In the genomic region with DNA sequence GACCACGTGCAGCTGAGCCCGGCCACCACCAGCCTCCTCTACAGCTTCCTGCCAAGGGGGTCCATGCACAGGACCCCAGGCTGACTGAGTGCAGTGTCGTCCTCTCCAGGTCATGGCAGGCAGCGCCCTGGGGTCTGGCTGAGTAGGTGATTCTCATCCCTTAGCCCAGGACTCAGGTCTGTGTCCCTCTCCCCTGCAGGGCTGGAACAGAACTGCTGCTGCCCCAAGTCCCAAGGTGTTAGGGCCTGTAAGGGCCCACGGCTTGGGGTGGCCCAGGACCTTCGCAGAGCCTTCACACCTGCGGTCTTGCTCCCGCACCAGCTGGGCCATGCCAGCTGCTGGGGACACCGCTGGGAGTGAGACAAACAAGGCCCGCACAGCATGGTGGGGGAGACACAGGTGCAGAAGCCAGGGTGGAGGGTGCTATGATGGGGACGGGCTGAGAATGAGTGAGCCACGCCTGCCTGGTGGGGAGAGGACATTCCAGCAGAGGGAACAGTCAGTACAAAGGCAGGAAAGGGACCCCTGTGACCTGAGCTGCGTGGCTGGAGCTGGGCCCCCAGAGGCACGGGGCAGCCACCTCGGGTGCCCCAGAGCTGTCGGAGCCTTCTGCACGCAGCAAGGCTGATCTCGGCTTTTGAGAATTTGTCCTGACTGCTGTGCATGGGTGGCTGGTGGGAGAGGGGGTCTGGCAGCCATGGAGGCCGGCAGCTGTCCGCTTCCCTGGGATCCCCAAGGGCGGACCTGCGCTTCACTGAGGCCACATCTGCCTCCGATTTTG, we compare ENCODE assay signal across 10 cellular contexts. TPM values are rescaled to one million over a fixed set of nuclear protein-coding genes. Genes with fewer than 3 reads are reported as not detected.
DNase-seq lines count a peak whose midpoint lies in the region; ATAC-seq and TF ChIP-seq lines count a peak whose summit lies in the region.
"Had no signal": no experiment of that assay in that cellular context is flagged by ENCODE, and none has a peak within 500 bp of the region (broad histone marks: within the 10 kb centered on the region; RNA-seq: fewer than 3 reads in every experiment).

No MANE protein-coding gene starts in this region.

- peaks cover 2% of the 10 kb centered on the region for H3K4me1 Mint-ChIP-seq in glutamatergic neuron (ENCODE audit: low read depth, unreplicated experiment)

- peaks cover 6% of the 10 kb centered on the region for H3K9me3 Mint-ChIP-seq in glutamatergic neuron (ENCODE audit: unreplicated experiment)

- H3K4me3 ChIP-seq in gastrocnemius medialis, result peak overlapping the region in 2 of 4 donors; percentile 10

- peaks cover 92 to 96% of the 10 kb centered on the region in 2 donors for H3K4me1 ChIP-seq in gastrocnemius medialis

- peaks cover 0 to 24% of the 10 kb centered on the region in 2 donors for H3K36me3 ChIP-seq in gastrocnemius medialis

- H3K4me3 Mint-ChIP-seq in glutamatergic neuron (ENCODE audit: unreplicated experiment), result no peak overlapping the region

- H3K27me3 Mint-ChIP-seq in glutamatergic neuron (ENCODE audit: unreplicated experiment), result peaks cover 7% of the 10 kb centered on the region

- ATAC-seq in gastrocnemius medialis (peak in 1 of 2 donors; percentile 15), HG03521 (IDR thresholded peaks at IDR 0.05; ENCODE audit: unreplicated experiment) (no peak), GM19328 (IDR thresholded peaks at IDR 0.05; ENCODE audit: unreplicated experiment) (no peak)

- no peaks in the 10 kb centered on the region for H3K9me3 ChIP-seq in gastrocnemius medialis

- in situ Hi-C loops in gastrocnemius medialis (cut with MboI; ENCODE audit: low sequenced_read_pairs in 4 of 4), result no loop called here

- DNase-seq in NAMALWA (ENCODE audit: low spot score) (peak; percentile 59), glutamatergic neuron (peak; percentile 19), gastrocnemius medialis (peak; percentile 56 to 83), NCI-H1417 (lab: John Stamatoyannopoulos, UW) (no peak), NOMO-1 treated with DMSO at 0.1 percent for 48 hours (lab: John Stamatoyannopoulos, UW; ENCODE audit: unreplicated experiment) (no peak)
- DNase-seq: DMS79 treated with DMSO at 0.1 percent for 48 hours had no signal

- H3K36me3 Mint-ChIP-seq in glutamatergic neuron (ENCODE audit: unreplicated experiment), result no peaks in the 10 kb centered on the region

- H3K27me3 ChIP-seq in gastrocnemius medialis, result no peaks in the 10 kb centered on the region

- intact Hi-C loops in gastrocnemius medialis (cut with DNase I; ENCODE audit: low total_unique reads), result no loop called here

- TF ChIP-seq POLR2A in gastrocnemius medialis (IDR thresholded peaks at IDR 0.05), result no peak

- peak; percentile 28 for TF ChIP-seq CTCF in GM12873 (IDR thresholded peaks at IDR 0.05; ENCODE audit: insufficient read depth, low read depth, low read length, missing control alignments)
- TF ChIP-seq CTCF in glutamatergic neuron (IDR thresholded peaks at IDR 0.05; ENCODE audit: partially characterized antibody, unreplicated experiment), result no peak
- peak in 3 of 5 experiments; percentile 26 to 56 (median 39) for TF ChIP-seq CTCF in gastrocnemius medialis (IDR thresholded peaks at IDR 0.05 in 4 of 5, conservative IDR thresholded peaks at IDR 0.05 in 1 of 5)

- H3K27ac ChIP-seq in gastrocnemius medialis, result peak overlapping the region; percentile 94 to 100 (median 98)
- H3K27ac ChIP-seq: HL-60 had no signal

- no peak overlapping the region for H3K27ac Mint-ChIP-seq in glutamatergic neuron (ENCODE audit: unreplicated experiment)

RNA-seq across cellular contexts. Expression of a gene that starts 11.9 kb away (rescaled TPM):
- total RNA-seq in glutamatergic neuron (ENCODE audit: unreplicated experiment) (0.96 TPM), gastrocnemius medialis (100 to 1,000 TPM in 3 of 4 donors, 10 to 100 TPM in 1; 69.1 to 164 (median 135) TPM)

RNA-seq across cellular contexts. Expression of a gene that starts 37.9 kb away (rescaled TPM):
- total RNA-seq in glutamatergic neuron (ENCODE audit: unreplicated experiment), result 66.7 TPM
- 100 to 1,000 TPM in 1 of 4 donors, 10 to 100 TPM in 3; 54.4 to 142 (median 69.8) TPM for total RNA-seq in gastrocnemius medialis

Comparison
In these comparisons a context has a peak if more than half of its experiments do, and no peak if none do; other contexts are left out.
1. DNase-seq: peak in NAMALWA (single experiment), glutamatergic neuron (single experiment) and gastrocnemius medialis (2 of 2); none in NCI-H1417 (0 of 3) and NOMO-1 treated with DMSO at 0.1 percent for 48 hours (single experiment).
2. RNA of a gene that starts 11.9 kb away (total RNA-seq): 69.1 to 164 TPM in gastrocnemius medialis; 0.96 TPM in glutamatergic neuron (single experiment); every median in the first group is over 10 times any median in the second.